In genomic region chr17:45852535-45853297, GRCh38 we compare ENCODE assay signal across 8 cellular contexts. TPM values are rescaled to one million over a fixed set of nuclear protein-coding genes. Genes with fewer than 3 reads are reported as not detected.
DNase-seq lines count a peak whose midpoint lies in the region; ATAC-seq, FAIRE-seq and TF ChIP-seq lines count a peak whose summit lies in the region.

No MANE protein-coding gene starts in this region.

- no peak overlapping the region for H3K4me3 ChIP-seq in CD8-positive, alpha-beta T cell (ENCODE audit: low read depth, low read length)
- H3K4me3 ChIP-seq in PC-9 (no peak overlapping the region), fibroblast of villous mesenchyme (ENCODE audit: low read depth, low read length) (no peak overlapping the region), pancreas (no peak overlapping the region), uterus (no peak overlapping the region)

- no peaks in the 10 kb centered on the region for H3K9me3 ChIP-seq in CD8-positive, alpha-beta T cell (ENCODE audit: low read length)
- H3K9me3 ChIP-seq in PC-9 (ENCODE audit: insufficient read depth, low read depth), result no peaks in the 10 kb centered on the region
- H3K9me3 ChIP-seq in pancreas, result no peaks in the 10 kb centered on the region
- H3K9me3 ChIP-seq in uterus, result no peaks in the 10 kb centered on the region

- no peaks in the 10 kb centered on the region for H3K36me3 Mint-ChIP-seq in CD8-positive, alpha-beta T cell
- H3K36me3 Mint-ChIP-seq in activated T-cell treated with anti-CD3 and anti-CD28 coated beads, Interleukin-2, amount 50 U/mL, for 72 hours (ENCODE audit: insufficient read depth in 2 of 2), result no peaks in the 10 kb centered on the region
- no peaks in the 10 kb centered on the region for H3K36me3 Mint-ChIP-seq in stimulated activated memory B cell treated with anti-CD40 and anti-IgM and Interleukin-4, amounts not matched to agents 10 μg/mL and 1 μg/mL and 100 μg/mL, for 72 hours

- POLR2A ChIA-PET in CD8-positive, alpha-beta T cell (lab: Charles Lee), result no interaction called here
- POLR2A ChIA-PET in PC-9 (lab: Charles Lee; ENCODE audit: unreplicated experiment), result no interaction called here

- peak; percentile 75 for TF ChIP-seq CTCF in CD8-positive, alpha-beta T cell (IDR thresholded peaks at IDR 0.05)
- TF ChIP-seq CTCF in PC-9 (conservative IDR thresholded peaks at IDR 0.05), result peak; percentile 99
- TF ChIP-seq CTCF in fibroblast of villous mesenchyme (IDR thresholded peaks at IDR 0.05; ENCODE audit: insufficient read depth, low read depth, low read length), result peak; percentile 89
- TF ChIP-seq CTCF in pancreas (IDR thresholded peaks at IDR 0.05), result peak; percentile 50 to 88 (median 78)
- TF ChIP-seq CTCF in uterus (IDR thresholded peaks at IDR 0.05), result peak; percentile 61 to 80 (median 76)

- no peak overlapping the region for H3K4me2 ChIP-seq in PC-9

- WGBS in pancreas, 2 donors, result 21% methylated on average over 12 of the region's 12 CpGs

- no peak overlapping the region for H3K27ac Mint-ChIP-seq in CD8-positive, alpha-beta T cell
- no peak overlapping the region for H3K27ac Mint-ChIP-seq in activated T-cell treated with anti-CD3 and anti-CD28 coated beads, Interleukin-2, amount 50 U/mL, for 72 hours
- H3K27ac Mint-ChIP-seq in stimulated activated memory B cell treated with anti-CD40 and anti-IgM and Interleukin-4, amounts not matched to agents 10 μg/mL and 1 μg/mL and 100 μg/mL, for 72 hours, result no peak overlapping the region

- BruUV-seq in PC-9 (replicated peaks; lab: Mats Ljungman, UMichigan), result no TSS peak

- no peaks in the 10 kb centered on the region for H3K9me2 ChIP-seq in PC-9 (ENCODE audit: insufficient read depth)

- peak; percentile 22 to 72 (median 40) for DNase-seq in CD8-positive, alpha-beta T cell
- peak; percentile 77 for DNase-seq in HTR-8/SVneo (ENCODE audit: insufficient read length, low spot score)
- peak in 1 of 2 experiments; percentile 64 for DNase-seq in PC-9
- peak; percentile 61 to 63 for DNase-seq in activated T-cell treated with anti-CD3 and anti-CD28 coated beads, Interleukin-2, amount 50 U/mL, for 72 hours
- peak; percentile 59 for DNase-seq in fibroblast of villous mesenchyme (ENCODE audit: low read depth)
- DNase-seq in pancreas, result peak; percentile 30 to 81 (median 51)
- DNase-seq in uterus, result peak; percentile 45 to 54

- peak; percentile 77 for FAIRE-seq in HTR-8/SVneo (lab: Jason Lieb, UNC)
- FAIRE-seq in pancreas (lab: Jason Lieb, UNC), result no peak

- ATAC-seq in CD8-positive, alpha-beta T cell, result no peak
- ATAC-seq in activated T-cell treated with anti-CD3 and anti-CD28 coated beads, Interleukin-2, amount 50 U/mL, for 72 hours (replicated peaks in 1 of 2), result no peak
- peak in 3 of 4 donors; percentile 76 to 87 (median 81) for ATAC-seq in pancreas
- ATAC-seq in stimulated activated memory B cell treated with anti-CD40 and anti-IgM and Interleukin-4, amounts not matched to agents 10 μg/mL and 1 μg/mL and 100 μg/mL, for 72 hours, result no peak

- peaks cover 4% of the 10 kb centered on the region for H3K4me1 Mint-ChIP-seq in CD8-positive, alpha-beta T cell (ENCODE audit: low read depth)
- H3K4me1 Mint-ChIP-seq in activated T-cell treated with anti-CD3 and anti-CD28 coated beads, Interleukin-2, amount 50 U/mL, for 72 hours (ENCODE audit: low read depth), result no peaks in the 10 kb centered on the region
- H3K4me1 Mint-ChIP-seq in stimulated activated memory B cell treated with anti-CD40 and anti-IgM and Interleukin-4, amounts not matched to agents 10 μg/mL and 1 μg/mL and 100 μg/mL, for 72 hours, result peaks cover 5% of the 10 kb centered on the region

- H3F3A ChIP-seq in PC-9 (ENCODE audit: insufficient read depth, low read depth), result no peaks in the 10 kb centered on the region

- no peaks in the 10 kb centered on the region for H4K20me1 ChIP-seq in PC-9 (ENCODE audit: insufficient read depth)

- no peaks in the 10 kb centered on the region for H3K79me2 ChIP-seq in PC-9 (ENCODE audit: low read depth)

- peaks cover 29% of the 10 kb centered on the region for H3K27me3 Mint-ChIP-seq in CD8-positive, alpha-beta T cell (ENCODE audit: low read depth)
- peaks cover 29% of the 10 kb centered on the region for H3K27me3 Mint-ChIP-seq in activated T-cell treated with anti-CD3 and anti-CD28 coated beads, Interleukin-2, amount 50 U/mL, for 72 hours (ENCODE audit: low read depth)
- peaks cover 70% of the 10 kb centered on the region for H3K27me3 Mint-ChIP-seq in stimulated activated memory B cell treated with anti-CD40 and anti-IgM and Interleukin-4, amounts not matched to agents 10 μg/mL and 1 μg/mL and 100 μg/mL, for 72 hours

- no peaks in the 10 kb centered on the region for H3K4me1 ChIP-seq in CD8-positive, alpha-beta T cell (ENCODE audit: insufficient read depth, low read length)
- H3K4me1 ChIP-seq in PC-9 (replicated peaks; ENCODE audit: insufficient read depth) (no peaks in the 10 kb centered on the region), pancreas (no peaks in the 10 kb centered on the region), uterus (no peaks in the 10 kb centered on the region)

- no peak overlapping the region for H3K27ac ChIP-seq in CD8-positive, alpha-beta T cell (ENCODE audit: low read depth, low read length)
- H3K27ac ChIP-seq in PC-9 (no peak overlapping the region), pancreas (no peak overlapping the region), uterus (no peak overlapping the region)

- no peak overlapping the region for H2AFZ ChIP-seq in PC-9

- no peaks in the 10 kb centered on the region for H3K36me3 ChIP-seq in CD8-positive, alpha-beta T cell (ENCODE audit: insufficient read depth, low read length)
- H3K36me3 ChIP-seq in PC-9 (ENCODE audit: low read depth) (no peaks in the 10 kb centered on the region), pancreas (no peaks in the 10 kb centered on the region), uterus (no peaks in the 10 kb centered on the region)

- no peak for TF ChIP-seq POLR2A in uterus (IDR thresholded peaks at IDR 0.05)

- H3K9me3 Mint-ChIP-seq in CD8-positive, alpha-beta T cell, result no peaks in the 10 kb centered on the region
- no peaks in the 10 kb centered on the region for H3K9me3 Mint-ChIP-seq in activated T-cell treated with anti-CD3 and anti-CD28 coated beads, Interleukin-2, amount 50 U/mL, for 72 hours
- H3K9me3 Mint-ChIP-seq in stimulated activated memory B cell treated with anti-CD40 and anti-IgM and Interleukin-4, amounts not matched to agents 10 μg/mL and 1 μg/mL and 100 μg/mL, for 72 hours, result no peaks in the 10 kb centered on the region

- CTCF ChIA-PET in CD8-positive, alpha-beta T cell (lab: Charles Lee), result interaction anchor here (0.6 to 2.6 kb wide), 18 partner anchors 9 to 216 kb away, joined by 3 to 18 read pairs (median 4); no protein-coding TSS in a partner anchor
- CTCF ChIA-PET in PC-9 (lab: Charles Lee), result interaction anchor here (0.6 to 1.2 kb wide), 3 partner anchors 94 to 1908 kb away, joined by 3 read pairs; no protein-coding TSS in a partner anchor

- H3K27me3 ChIP-seq in CD8-positive, alpha-beta T cell (ENCODE audit: insufficient read depth, low read length), result no peaks in the 10 kb centered on the region
- H3K27me3 ChIP-seq in PC-9 (ENCODE audit: insufficient read depth, low read depth) (peaks cover 74% of the 10 kb centered on the region), pancreas (no peaks in the 10 kb centered on the region), uterus (no peaks in the 10 kb centered on the region)

- intact Hi-C loops in CD8-positive, alpha-beta T cell (cut with DNase I, micrococcal nuclease), result loop anchor here (1.0 kb wide), 1 partner anchor 212 kb away; no protein-coding TSS in a partner anchor
- intact Hi-C loops in PC-9 (cut with micrococcal nuclease; ENCODE audit: unreplicated experiment), result loop anchor here (1.0 to 2.0 kb wide), 2 partner anchors 212 to 633 kb away; no protein-coding TSS in a partner anchor
- intact Hi-C loops in pancreas (cut with DNase I), result no loop called here
- intact Hi-C loops in uterus (cut with DNase I; ENCODE audit: low total_unique reads), result no loop called here

- no peak overlapping the region for H3K4me3 Mint-ChIP-seq in CD8-positive, alpha-beta T cell
- no peak overlapping the region for H3K4me3 Mint-ChIP-seq in activated T-cell treated with anti-CD3 and anti-CD28 coated beads, Interleukin-2, amount 50 U/mL, for 72 hours
- H3K4me3 Mint-ChIP-seq in stimulated activated memory B cell treated with anti-CD40 and anti-IgM and Interleukin-4, amounts not matched to agents 10 μg/mL and 1 μg/mL and 100 μg/mL, for 72 hours, result no peak overlapping the region

RNA-seq across cellular contexts. Expression of gene SPPL2C, which starts 8.0 kb away (rescaled TPM):
- total RNA-seq in CD8-positive, alpha-beta T cell, result not detected
- total RNA-seq in PC-9 (2021) (not detected in 2 replicates), fibroblast of villous mesenchyme (not detected in 2 replicates), pancreas (not detected), uterus (not detected)
- not detected for total RNA-seq in activated T-cell treated with anti-CD3 and anti-CD28 coated beads, Interleukin-2, amount 50 U/mL, for 72 hours
- not detected for polyA plus RNA-seq in pancreas

RNA-seq across cellular contexts. Expression of gene MAPT, which starts 41.6 kb away (rescaled TPM):
- under 1 TPM; 0.46 to 0.86 TPM for total RNA-seq in CD8-positive, alpha-beta T cell
- total RNA-seq in PC-9 (2021), result 0.85 and 1.0 TPM in 2 replicates
- 1 to 10 TPM in 1 of 2 donors, under 1 TPM in 1; 0.86 to 2.1 TPM for total RNA-seq in activated T-cell treated with anti-CD3 and anti-CD28 coated beads, Interleukin-2, amount 50 U/mL, for 72 hours
- under 0.01 TPM in 1 of 2 replicates, not detected in the other for total RNA-seq in fibroblast of villous mesenchyme
- total RNA-seq in pancreas, result 1 to 10 TPM; 1.1 to 2.8 (median 1.7) TPM
- 1 to 10 TPM; 1.1 to 3.2 TPM for polyA plus RNA-seq in pancreas
- 1 to 10 TPM in 2 of 4 donors, under 1 TPM in 1, not detected in 1; 0.26 to 4.1 (median 1.5) TPM for total RNA-seq in uterus

Comparison
In these comparisons a context has a peak if more than half of its experiments do, and no peak if none do; other contexts are left out.
1. ATAC-seq: peak in pancreas (3 of 4); none in CD8-positive, alpha-beta T cell (single experiment), activated T-cell treated with anti-CD3 and anti-CD28 coated beads, Interleukin-2, amount 50 U/mL, for 72 hours (0 of 2) and stimulated activated memory B cell treated with anti-CD40 and anti-IgM and Interleukin-4, amounts not matched to agents 10 μg/mL and 1 μg/mL and 100 μg/mL, for 72 hours (single experiment).
2. intact Hi-C loops: an anchor here in CD8-positive, alpha-beta T cell (1.0 kb wide) and PC-9 (1.0 to 2.0 kb wide); none called in pancreas and uterus.
3. Peak in every context shown above with its lines, with median percentiles within 50 percentile points of each other: CTCF ChIP-seq.